In genomic region chr16:85810742-85811115, GRCh38 we compare ENCODE assay signal across 21 cellular contexts.
"Had no signal": no experiment of that assay in that cellular context is flagged by ENCODE, and none has a peak within 500 bp of the region (broad histone marks: within the 10 kb centered on the region; RNA-seq: fewer than 3 reads in every experiment).

No MANE protein-coding gene starts in this region.

- DNase-seq: IMR-90, Karpas-422, KG1, MG63, NCI-H1092, NCI-H1105 treated with DMSO at 0.1 percent for 48 hours, NCI-H1417 treated with DMSO at 0.1 percent for 48 hours, NCI-H146, NCI-H1694 treated with DMSO at 0.1 percent for 48 hours, NCI-H1930, NCI-H2081, NCI-H2171, NCI-H226, NCI-H446, NCI-H510A, NCI-H524 treated with DMSO at 0.1 percent for 48 hours, NCI-H69, NCI-H774, RPMI8226, SHP77, SK-N-SH had no signal
